In the genomic region with DNA sequence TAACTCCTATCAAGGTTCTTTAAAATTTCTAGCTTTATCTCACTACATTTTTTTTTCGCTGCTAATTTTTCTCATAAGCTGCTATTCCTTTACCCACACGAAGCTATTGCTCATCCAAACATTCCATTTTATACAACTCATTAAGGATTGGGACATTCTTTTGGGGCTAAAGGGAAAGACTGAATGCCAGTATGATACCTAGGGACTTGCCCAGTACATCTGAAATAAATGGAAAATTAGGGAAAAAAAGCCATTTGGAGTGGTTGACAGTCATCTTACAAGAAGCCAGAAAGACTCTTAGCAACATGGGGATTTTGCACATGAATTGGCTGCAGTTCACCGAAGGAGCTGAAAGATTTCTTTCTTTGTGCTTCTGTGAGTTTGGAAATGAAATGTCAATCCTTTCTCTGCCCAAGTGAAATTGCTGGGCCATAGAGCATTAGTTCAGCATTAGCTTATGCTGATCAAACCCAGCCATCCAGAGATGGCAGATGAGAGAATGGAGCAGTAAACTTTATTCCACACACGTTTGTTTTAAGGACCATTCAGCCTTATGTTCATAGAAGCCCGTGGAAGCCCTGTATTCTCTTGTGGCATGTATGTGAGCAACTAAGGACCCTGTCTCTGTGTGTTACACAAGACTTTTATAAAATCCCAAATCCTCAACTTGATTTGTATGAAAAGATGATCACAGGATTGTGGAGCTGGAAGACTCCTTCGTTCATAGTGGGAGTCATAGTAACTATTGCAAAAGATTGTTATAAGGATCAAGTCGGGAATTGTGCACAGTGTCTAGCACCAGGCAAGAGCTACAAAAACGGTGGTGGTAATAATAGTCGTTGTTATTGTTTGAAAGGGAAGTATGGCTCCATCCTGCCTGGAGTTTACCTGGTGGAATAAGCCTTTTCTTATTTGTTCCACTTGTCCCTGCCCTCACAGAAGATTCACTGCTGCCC, we compare ENCODE assay signal across 13 cellular contexts. TPM values are rescaled to one million over a fixed set of nuclear protein-coding genes. Genes with fewer than 3 reads are reported as not detected.
DNase-seq lines count a peak whose midpoint lies in the region; ATAC-seq and TF ChIP-seq lines count a peak whose summit lies in the region.
"Had no signal": no experiment of that assay in that cellular context is flagged by ENCODE, and none has a peak within 500 bp of the region (broad histone marks: within the 10 kb centered on the region; RNA-seq: fewer than 3 reads in every experiment).

No MANE protein-coding gene starts in this region.

- DNase-seq in AG08396 (ENCODE audit: low spot score) (peak; percentile 65), NCI-H226 (peak; percentile 88), epithelial cell of proximal tubule (ENCODE audit: low read depth) (peak; percentile 49), neuronal stem cell (ENCODE audit: low spot score) (no peak), type B pancreatic cell (ENCODE audit: extremely low spot score, unreplicated experiment) (no peak), NCI-H526 treated with DMSO at 0.1 percent for 48 hours (lab: John Stamatoyannopoulos, UW) (no peak), DMS114 treated with DMSO at 0.1 percent for 48 hours (lab: John Stamatoyannopoulos, UW; ENCODE audit: unreplicated experiment) (no peak)
- DNase-seq: activated T-cell treated with anti-CD3 and anti-CD28 coated beads, Interleukin-2, amount 50 U/mL, for 48 hours; CD4-positive, CD25-positive, alpha-beta regulatory T cell; dermis blood vessel endothelial cell; NCI-H187 had no signal

- H3K79me1 ChIP-seq in neuronal stem cell (ENCODE audit: low read depth, low read length) = no peaks in the 10 kb centered on the region

- peaks cover 6 to 27% of the 10 kb centered on the region in 2 donors for H3K36me3 ChIP-seq in neuronal stem cell (replicated peaks in 1 of 2; ENCODE audit: control insufficient read depth in 2 of 2, insufficient read depth in 2 of 2, low read length in 2 of 2)
- H3K36me3 ChIP-seq: thoracic aorta had no signal

- no peak for ATAC-seq in GM21619 (IDR thresholded peaks at IDR 0.05; ENCODE audit: unreplicated experiment)

- H3K9me3 ChIP-seq in neuronal stem cell (replicated peaks in 1 of 2; ENCODE audit: control insufficient read depth in 2 of 2, insufficient read depth in 1 of 2, low read depth in 1 of 2, low read length in 2 of 2) = no peaks in the 10 kb centered on the region
- H3K9me3 ChIP-seq: thoracic aorta had no signal

- H3K23ac ChIP-seq in neuronal stem cell (ENCODE audit: low read depth, low read length, poor library complexity) = no peak overlapping the region

- no peak overlapping the region for H2BK120ac ChIP-seq in neuronal stem cell (ENCODE audit: low read depth, low read length)

- no peaks in the 10 kb centered on the region for H3K4me1 ChIP-seq in neuronal stem cell (ENCODE audit: control insufficient read depth in 2 of 2, insufficient read depth in 1 of 2, low read depth in 1 of 2, low read length in 2 of 2)

- no peak overlapping the region for H3K18ac ChIP-seq in neuronal stem cell (ENCODE audit: low read length)

- no peak overlapping the region for H3K9ac ChIP-seq in neuronal stem cell (ENCODE audit: low read depth, low read length, poor library complexity)

- H3K27me3 ChIP-seq in neuronal stem cell (ENCODE audit: control insufficient read depth in 3 of 3, insufficient read depth in 3 of 3, low read depth in 1 of 3, low read length in 3 of 3) = no peaks in the 10 kb centered on the region

- H3K4me3 ChIP-seq in epithelial cell of proximal tubule (ENCODE audit: low read depth, low read length) = no peak overlapping the region
- H3K4me3 ChIP-seq in neuronal stem cell (ENCODE audit: low read length in 2 of 2) = no peak overlapping the region
- H3K4me3 ChIP-seq: thoracic aorta had no signal

- no peak overlapping the region for H4K91ac ChIP-seq in neuronal stem cell (ENCODE audit: low read depth, low read length, poor library complexity)

- TF ChIP-seq CTCF in epithelial cell of proximal tubule (conservative IDR thresholded peaks at IDR 0.05; ENCODE audit: low read depth, low read length) (no peak), type B pancreatic cell (conservative IDR thresholded peaks at IDR 0.05) (no peak)

- H2BK15ac ChIP-seq in neuronal stem cell (ENCODE audit: low read length) = no peak overlapping the region

- H3K36me3 Mint-ChIP-seq in type B pancreatic cell = peaks cover 15% of the 10 kb centered on the region

- H3K27ac ChIP-seq in neuronal stem cell (replicated peaks; ENCODE audit: low read length) = no peak overlapping the region
- H3K27ac ChIP-seq: thoracic aorta had no signal

- H3K9me3 Mint-ChIP-seq in type B pancreatic cell = peaks cover 4% of the 10 kb centered on the region

- H3K14ac ChIP-seq in neuronal stem cell (ENCODE audit: low read length) = no peak overlapping the region

- H2BK5ac ChIP-seq in neuronal stem cell (ENCODE audit: low read length) = peak overlapping the region; percentile 62

- no peaks in the 10 kb centered on the region for H3K4me1 Mint-ChIP-seq in type B pancreatic cell (ENCODE audit: unreplicated experiment)
- H3K4me1 Mint-ChIP-seq: CD4-positive, CD25-positive, alpha-beta regulatory T cell had no signal

- no peaks in the 10 kb centered on the region for H3K27me3 Mint-ChIP-seq in type B pancreatic cell
- H3K27me3 Mint-ChIP-seq: CD4-positive, CD25-positive, alpha-beta regulatory T cell had no signal

- no peak overlapping the region for H4K8ac ChIP-seq in neuronal stem cell (ENCODE audit: low read depth, low read length)

- H3K27ac Mint-ChIP-seq in type B pancreatic cell = no peak overlapping the region
- H3K27ac Mint-ChIP-seq: CD4-positive, CD25-positive, alpha-beta regulatory T cell had no signal

- H2BK12ac ChIP-seq in neuronal stem cell (ENCODE audit: low read length) = no peak overlapping the region

- H3K4me3 Mint-ChIP-seq in type B pancreatic cell = no peak overlapping the region
- H3K4me3 Mint-ChIP-seq: CD4-positive, CD25-positive, alpha-beta regulatory T cell had no signal

- H3K4ac ChIP-seq in neuronal stem cell (ENCODE audit: low read length) = no peak overlapping the region

- no peak overlapping the region for H2AK5ac ChIP-seq in neuronal stem cell (ENCODE audit: low read depth, low read length)

- WGBS in neuronal stem cell (ENCODE audit: extremely low coverage in 2 of 2, insufficient read length in 2 of 2, insufficient replicate concordance in 1 of 2), 2 donors = no CpG with 5 or more reads among the region's 9 CpGs

- H2AFZ ChIP-seq in neuronal stem cell (ENCODE audit: low read length) = no peak overlapping the region

- no peak overlapping the region for H3K4me2 ChIP-seq in neuronal stem cell (ENCODE audit: insufficient read depth, low read length, poor library complexity, severe bottlenecking)

RNA-seq across cellular contexts. Expression of a gene that starts 43.1 kb away (rescaled TPM):
- total RNA-seq in epithelial cell of proximal tubule (3.4 and 4.7 TPM in 2 replicates), type B pancreatic cell (ENCODE audit: low replicate concordance) (16.6 and 23.3 TPM in 2 replicates)
- polyA plus RNA-seq in neuronal stem cell (2013, experiment 1 of 2) = 9.0 TPM
- 8.6 TPM for polyA plus RNA-seq in neuronal stem cell (2013, experiment 2 of 2)

Comparison
In these comparisons a context has a peak if more than half of its experiments do, and no peak if none do; other contexts are left out.
1. DNase-seq: peak in AG08396 (single experiment), NCI-H226 (single experiment) and epithelial cell of proximal tubule (single experiment); none in neuronal stem cell (single experiment), type B pancreatic cell (single experiment), NCI-H526 treated with DMSO at 0.1 percent for 48 hours (single experiment) and DMS114 treated with DMSO at 0.1 percent for 48 hours (single experiment).